1 cellular context compared by ENCODE assay signal in the genomic region with DNA sequence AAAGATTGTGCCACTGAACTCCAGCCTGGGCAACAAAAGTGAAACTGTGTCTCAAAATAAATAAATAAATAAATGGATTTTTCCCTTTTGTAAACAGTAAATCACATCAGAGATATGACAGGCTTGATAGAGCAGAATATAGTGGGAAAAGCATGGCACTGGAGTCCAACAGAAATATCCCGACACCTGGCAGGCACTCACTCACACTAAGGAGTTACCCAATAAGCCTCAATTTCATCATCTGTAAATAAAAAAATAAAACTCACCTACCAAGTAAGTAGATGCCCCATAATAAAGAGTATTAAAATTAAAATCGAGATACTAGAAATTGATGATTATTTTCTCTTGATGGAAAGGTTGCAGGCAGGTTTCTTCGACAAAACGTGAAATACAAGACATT.
A peak's percentile ranks its signal among the peaks of the same experiment; 100 is the strongest.
TF ChIP-seq lines count a peak whose summit lies in the region.

No MANE protein-coding gene starts in this region.

TF ChIP-seq in HepG2, 621 proteins besides CTCF, POLR2A, EP300 and RAD21:
- no peak for TF ChIP-seq ZNF83 (CRISPR knock-in tag; IDR thresholded peaks at IDR 0.05; ENCODE audit: borderline replicate concordance)
- TF ChIP-seq PHF20 (CRISPR knock-in tag; IDR thresholded peaks at IDR 0.05): no peak
- peak; percentile 56 for TF ChIP-seq CEBPB (IDR thresholded peaks at IDR 0.05; ENCODE audit: borderline replicate concordance, low read depth, low read length)
- no peak for TF ChIP-seq MXI1 (IDR thresholded peaks at IDR 0.05; ENCODE audit: borderline replicate concordance, low read depth, low read length)
- no peak for TF ChIP-seq GTF2F1 (IDR thresholded peaks at IDR 0.05; ENCODE audit: low read length)
- TF ChIP-seq, protein P1, sequence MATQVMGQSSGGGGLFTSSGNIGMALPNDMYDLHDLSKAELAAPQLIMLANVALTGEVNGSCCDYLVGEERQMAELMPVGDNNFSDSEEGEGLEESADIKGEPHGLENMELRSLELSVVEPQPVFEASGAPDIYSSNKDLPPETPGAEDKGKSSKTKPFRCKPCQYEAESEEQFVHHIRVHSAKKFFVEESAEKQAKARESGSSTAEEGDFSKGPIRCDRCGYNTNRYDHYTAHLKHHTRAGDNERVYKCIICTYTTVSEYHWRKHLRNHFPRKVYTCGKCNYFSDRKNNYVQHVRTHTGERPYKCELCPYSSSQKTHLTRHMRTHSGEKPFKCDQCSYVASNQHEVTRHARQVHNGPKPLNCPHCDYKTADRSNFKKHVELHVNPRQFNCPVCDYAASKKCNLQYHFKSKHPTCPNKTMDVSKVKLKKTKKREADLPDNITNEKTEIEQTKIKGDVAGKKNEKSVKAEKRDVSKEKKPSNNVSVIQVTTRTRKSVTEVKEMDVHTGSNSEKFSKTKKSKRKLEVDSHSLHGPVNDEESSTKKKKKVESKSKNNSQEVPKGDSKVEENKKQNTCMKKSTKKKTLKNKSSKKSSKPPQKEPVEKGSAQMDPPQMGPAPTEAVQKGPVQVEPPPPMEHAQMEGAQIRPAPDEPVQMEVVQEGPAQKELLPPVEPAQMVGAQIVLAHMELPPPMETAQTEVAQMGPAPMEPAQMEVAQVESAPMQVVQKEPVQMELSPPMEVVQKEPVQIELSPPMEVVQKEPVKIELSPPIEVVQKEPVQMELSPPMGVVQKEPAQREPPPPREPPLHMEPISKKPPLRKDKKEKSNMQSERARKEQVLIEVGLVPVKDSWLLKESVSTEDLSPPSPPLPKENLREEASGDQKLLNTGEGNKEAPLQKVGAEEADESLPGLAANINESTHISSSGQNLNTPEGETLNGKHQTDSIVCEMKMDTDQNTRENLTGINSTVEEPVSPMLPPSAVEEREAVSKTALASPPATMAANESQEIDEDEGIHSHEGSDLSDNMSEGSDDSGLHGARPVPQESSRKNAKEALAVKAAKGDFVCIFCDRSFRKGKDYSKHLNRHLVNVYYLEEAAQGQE (IDR thresholded peaks at IDR 0.05; ENCODE audit: borderline replicate concordance in 1 of 2, low read depth in 1 of 2, low read length in 2 of 2): no peak
